ENCODE assay signal across 17 cellular contexts in the genomic region with DNA sequence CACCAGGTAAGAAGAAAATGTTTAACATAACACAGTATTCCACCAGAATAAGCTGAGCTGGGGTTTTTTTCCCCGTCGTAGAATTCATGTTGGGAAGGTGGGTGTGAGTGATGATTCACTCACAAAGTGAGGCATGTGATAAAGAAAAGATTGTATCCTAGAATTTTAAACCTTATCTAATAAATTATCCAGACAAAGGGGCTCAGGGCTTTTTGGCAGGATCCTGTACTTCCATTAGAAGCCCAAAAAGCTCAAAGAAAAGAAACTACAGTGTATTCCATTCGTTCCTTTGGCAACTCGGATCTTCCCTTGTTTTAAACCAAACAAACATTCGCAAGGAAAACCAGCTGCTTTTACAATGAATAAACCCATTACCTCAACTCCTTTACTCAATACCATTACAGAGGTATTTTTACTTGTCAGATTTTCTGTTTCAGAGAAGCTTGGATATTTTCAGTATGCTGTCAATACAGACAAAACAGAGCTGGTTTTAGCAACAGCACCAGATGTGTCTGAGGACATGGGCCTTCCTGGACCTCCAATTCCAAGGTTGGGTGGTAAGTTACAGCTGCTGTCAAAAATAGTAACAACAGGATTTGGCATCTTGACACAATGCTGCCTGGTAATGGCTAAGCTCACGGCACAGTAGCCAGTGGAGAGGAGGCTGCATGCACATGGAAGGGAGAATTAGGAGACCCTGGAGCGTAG.
DNase-seq lines count a peak whose midpoint lies in the region; ATAC-seq and TF ChIP-seq lines count a peak whose summit lies in the region.
"Had no signal": no experiment of that assay in that cellular context is flagged by ENCODE, and none has a peak within 500 bp of the region (broad histone marks: within the 10 kb centered on the region; RNA-seq: fewer than 3 reads in every experiment).

No MANE protein-coding gene starts in this region.

- peaks cover 0 to 4% (median 0%) of the 10 kb centered on the region in 3 donors for H3K36me3 Mint-ChIP-seq in CD8-positive, alpha-beta memory T cell
- H3K36me3 Mint-ChIP-seq in activated naive CD4-positive, alpha-beta T cell treated with anti-CD3 and anti-CD28 coated beads, Interleukin-2, amount 10 ng/mL, durations not matched to agents 7 days and 5 days, result no peaks in the 10 kb centered on the region

- H3K4me1 ChIP-seq in heart left ventricle (peaks cover 0 to 63% (median 38%) of the 10 kb centered on the region in 12 donors), osteoblast (ENCODE audit: insufficient read depth, low read length) (peaks cover 42% of the 10 kb centered on the region)
- peaks cover 10% of the 10 kb centered on the region for H3K4me1 ChIP-seq in CD8-positive, alpha-beta memory T cell (ENCODE audit: insufficient read depth, low read length)
- H3K4me1 ChIP-seq: A549, colonic mucosa had no signal

- peaks cover 9 to 45% of the 10 kb centered on the region in 2 donors for H3K27me3 Mint-ChIP-seq in CD8-positive, alpha-beta memory T cell
- H3K27me3 Mint-ChIP-seq in activated naive CD4-positive, alpha-beta T cell treated with anti-CD3 and anti-CD28 coated beads, Interleukin-2, amount 10 ng/mL, durations not matched to agents 7 days and 5 days, result peaks cover 11% of the 10 kb centered on the region

- WGBS in heart left ventricle, 4 donors, result 62 to 69% (median 67%) methylated on average over 7 of the region's 7 CpGs

- H3K4me1 Mint-ChIP-seq in CD8-positive, alpha-beta memory T cell, result peaks cover 5 to 20% (median 16%) of the 10 kb centered on the region in 3 donors
- H3K4me1 Mint-ChIP-seq in activated naive CD4-positive, alpha-beta T cell treated with anti-CD3 and anti-CD28 coated beads, Interleukin-2, amount 10 ng/mL, durations not matched to agents 7 days and 5 days, result peaks cover 24% of the 10 kb centered on the region

- peak in 2 of 5 donors; percentile 32 to 61 for DNase-seq in heart left ventricle
- DNase-seq in cardiac septum (ENCODE audit: low spot score), result no peak
- DNase-seq in fibroblast of gingiva (ENCODE audit: low read depth), result peak; percentile 54
- DNase-seq in osteoblast (ENCODE audit: insufficient read length, low spot score, missing footprints), result peak; percentile 34
- no peak for DNase-seq in CD8-positive, alpha-beta memory T cell
- no peak for DNase-seq in activated naive CD4-positive, alpha-beta T cell treated with anti-CD3 and anti-CD28 coated beads, Interleukin-2, amount 10 ng/mL, durations not matched to agents 7 days and 5 days
- DNase-seq: activated CD8-positive, alpha-beta memory T cell treated with anti-CD3 and anti-CD28 coated beads for 24 hours; colonic mucosa; foreskin melanocyte; islet precursor cell; NCI-H748 treated with DMSO at 0.1 percent for 48 hours; SHP77; substantia nigra had no signal

- no peaks in the 10 kb centered on the region for H4K20me1 ChIP-seq in osteoblast (ENCODE audit: insufficient read depth, low read length)

- intact Hi-C loops in heart left ventricle (cut with DNase I) (loop anchor here in 3 of 10 donors (5.0 to 10.0 kb wide), 3 partner anchors 314 to 324 kb away; no protein-coding TSS in a partner anchor), cardiac septum (cut with DNase I) (loop anchor here (5.0 to 10.0 kb wide), 7 partner anchors 104 to 726 kb away; no protein-coding TSS in a partner anchor)

- POLR2A ChIA-PET in CD8-positive, alpha-beta memory T cell (lab: Charles Lee), result no interaction called here

- no peaks in the 10 kb centered on the region for H3K36me3 ChIP-seq in heart left ventricle
- no peaks in the 10 kb centered on the region for H3K36me3 ChIP-seq in osteoblast (ENCODE audit: insufficient read depth, low read length)
- no peaks in the 10 kb centered on the region for H3K36me3 ChIP-seq in CD8-positive, alpha-beta memory T cell (ENCODE audit: insufficient read depth, low read length)
- H3K36me3 ChIP-seq: colonic mucosa had no signal

- H3K27ac ChIP-seq in heart left ventricle (peak overlapping the region in 11 of 12 donors; percentile 24 to 80 (median 71)), osteoblast (ENCODE audit: low read depth, low read length) (peak overlapping the region; percentile 83)
- no peak overlapping the region for H3K27ac ChIP-seq in CD8-positive, alpha-beta memory T cell (ENCODE audit: low read depth, low read length)
- H3K27ac ChIP-seq: A549, colonic mucosa had no signal

- CTCF ChIA-PET in CD8-positive, alpha-beta memory T cell (lab: Charles Lee), result interaction anchor here (1.5 kb wide), 1 partner anchor 157 kb away, joined by 4 read pairs; no protein-coding TSS in a partner anchor
- CTCF ChIA-PET in activated naive CD4-positive, alpha-beta T cell treated with anti-CD3 and anti-CD28 coated beads, Interleukin-2, amount 10 ng/mL, durations not matched to agents 7 days and 5 days (lab: Charles Lee), result no interaction called here

- H3K4me2 ChIP-seq in osteoblast (ENCODE audit: insufficient read depth, low read length), result peak overlapping the region; percentile 65
- H3K4me2 ChIP-seq: A549 had no signal

- H3K9me3 ChIP-seq in heart left ventricle (peaks cover 0 to 7% (median 0%) of the 10 kb centered on the region in 12 donors), osteoblast (ENCODE audit: low read depth, low read length) (no peaks in the 10 kb centered on the region)
- H3K9me3 ChIP-seq in CD8-positive, alpha-beta memory T cell (ENCODE audit: low read length), result no peaks in the 10 kb centered on the region
- H3K9me3 ChIP-seq: A549, colonic mucosa had no signal

- H3K27ac Mint-ChIP-seq in CD8-positive, alpha-beta memory T cell, result no peak overlapping the region
- H3K27ac Mint-ChIP-seq in activated naive CD4-positive, alpha-beta T cell treated with anti-CD3 and anti-CD28 coated beads, Interleukin-2, amount 10 ng/mL, durations not matched to agents 7 days and 5 days, result no peak overlapping the region
- H3K27ac Mint-ChIP-seq: IgD-negative memory B cell had no signal

- H3K27me3 ChIP-seq in heart left ventricle (no peaks in the 10 kb centered on the region), osteoblast (ENCODE audit: insufficient read depth, low read length) (no peaks in the 10 kb centered on the region)
- H3K27me3 ChIP-seq in CD8-positive, alpha-beta memory T cell (ENCODE audit: insufficient read depth, low read length, poor library complexity, severe bottlenecking), result no peaks in the 10 kb centered on the region
- H3K27me3 ChIP-seq: colonic mucosa had no signal

- peak overlapping the region; percentile 7 for H2AFZ ChIP-seq in osteoblast (ENCODE audit: low read length)

- H3K4me3 Mint-ChIP-seq in CD8-positive, alpha-beta memory T cell, result no peak overlapping the region
- H3K4me3 Mint-ChIP-seq in activated naive CD4-positive, alpha-beta T cell treated with anti-CD3 and anti-CD28 coated beads, Interleukin-2, amount 10 ng/mL, durations not matched to agents 7 days and 5 days, result no peak overlapping the region
- H3K4me3 Mint-ChIP-seq: IgD-negative memory B cell had no signal

- no peak for TF ChIP-seq POLR2A in heart left ventricle (IDR thresholded peaks at IDR 0.05)

- H3K9me3 Mint-ChIP-seq in CD8-positive, alpha-beta memory T cell, result peaks cover 4 to 18% (median 11%) of the 10 kb centered on the region in 5 donors
- peaks cover 13% of the 10 kb centered on the region for H3K9me3 Mint-ChIP-seq in activated naive CD4-positive, alpha-beta T cell treated with anti-CD3 and anti-CD28 coated beads, Interleukin-2, amount 10 ng/mL, durations not matched to agents 7 days and 5 days

- TF ChIP-seq CTCF in heart left ventricle (IDR thresholded peaks at IDR 0.05) (no peak), osteoblast (IDR thresholded peaks at IDR 0.05; ENCODE audit: extremely low read depth, low read depth, low read length) (no peak)

- H3K79me2 ChIP-seq in osteoblast (ENCODE audit: insufficient read depth, low read length), result no peaks in the 10 kb centered on the region

- H3K4me3 ChIP-seq in heart left ventricle (no peak overlapping the region), osteoblast (ENCODE audit: insufficient read depth, low read length) (peak overlapping the region; percentile 27)
- H3K4me3 ChIP-seq in CD8-positive, alpha-beta memory T cell (ENCODE audit: low read length), result no peak overlapping the region
- H3K4me3 ChIP-seq: A549, colonic mucosa had no signal

- ATAC-seq in heart left ventricle (peak; percentile 22 to 73 (median 48)), GM18909 (IDR thresholded peaks at IDR 0.05; ENCODE audit: poor library complexity, unreplicated experiment) (no peak), HG02610 (IDR thresholded peaks at IDR 0.05; ENCODE audit: unreplicated experiment) (no peak)
- ATAC-seq: A549 had no signal

Comparison
In these comparisons a context has a peak if more than half of its experiments do, and no peak if none do; other contexts are left out.
1. ATAC-seq: peak in heart left ventricle (4 of 4); none in GM18909 (single experiment) and HG02610 (single experiment).
2. DNase-seq: peak in fibroblast of gingiva (single experiment) and osteoblast (single experiment); none in cardiac septum (single experiment), CD8-positive, alpha-beta memory T cell (0 of 5) and activated naive CD4-positive, alpha-beta T cell treated with anti-CD3 and anti-CD28 coated beads, Interleukin-2, amount 10 ng/mL, durations not matched to agents 7 days and 5 days (single experiment).